ENCODE assay signal across 15 cellular contexts in the genomic region with DNA sequence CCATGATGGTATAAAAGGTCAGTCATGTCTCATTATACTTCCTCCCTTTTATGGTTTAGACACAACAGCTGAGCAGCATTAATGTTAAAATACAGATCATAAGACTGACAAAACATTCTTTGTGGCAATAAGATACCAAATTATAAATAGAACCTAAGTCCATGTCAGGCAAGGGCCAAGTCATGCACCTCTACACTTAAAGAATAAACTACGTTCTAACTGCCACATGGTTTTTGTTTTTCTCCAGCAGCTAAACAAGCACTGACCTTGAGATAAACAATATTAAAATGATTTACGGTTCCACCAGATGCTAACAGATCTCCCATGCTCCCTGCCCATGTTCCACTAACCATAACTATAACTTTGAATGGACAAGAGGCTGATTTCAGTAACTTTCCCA.
"Had no signal": no experiment of that assay in that cellular context is flagged by ENCODE, and none has a peak within 500 bp of the region (broad histone marks: within the 10 kb centered on the region; RNA-seq: fewer than 3 reads in every experiment).

No MANE protein-coding gene starts in this region.

- H3K27ac ChIP-seq: cardiac muscle cell, skin epidermis, transverse colon, vagina had no signal

- H3K36me3 ChIP-seq: cardiac muscle cell, transverse colon, vagina had no signal

- H3K27me3 ChIP-seq: cardiac muscle cell, transverse colon, vagina had no signal

- H3K4me3 ChIP-seq: cardiac muscle cell, skin epidermis, transverse colon, vagina had no signal

- ATAC-seq: activated CD4-positive, alpha-beta T cell treated with anti-CD3 and anti-CD28 coated beads for 36 hours; activated naive CD4-positive, alpha-beta T cell treated with anti-CD3 and anti-CD28 coated beads, Interleukin-2, amount 50 U/mL, for 72 hours; effector memory CD8-positive, alpha-beta T cell; WTC11 had no signal

- DNase-seq: activated CD4-positive, alpha-beta memory T cell treated with anti-CD3 and anti-CD28 coated beads for 36 hours; activated CD4-positive, alpha-beta T cell treated with anti-CD3 and anti-CD28 coated beads for 36 hours; activated gamma-delta T cell treated with Interleukin-2 at 50 U/mL for 16 hours; activated T-cell treated with anti-CD3 and anti-CD28 coated beads for 4 hours; amygdala; effector memory CD8-positive, alpha-beta T cell; occipital lobe; posterior cingulate gyrus; retina; transverse colon had no signal

- H3K9me3 ChIP-seq: transverse colon, vagina had no signal

- H3K4me1 ChIP-seq: vagina had no signal
